ENCODE assay signal across 12 cellular contexts in the genomic region with DNA sequence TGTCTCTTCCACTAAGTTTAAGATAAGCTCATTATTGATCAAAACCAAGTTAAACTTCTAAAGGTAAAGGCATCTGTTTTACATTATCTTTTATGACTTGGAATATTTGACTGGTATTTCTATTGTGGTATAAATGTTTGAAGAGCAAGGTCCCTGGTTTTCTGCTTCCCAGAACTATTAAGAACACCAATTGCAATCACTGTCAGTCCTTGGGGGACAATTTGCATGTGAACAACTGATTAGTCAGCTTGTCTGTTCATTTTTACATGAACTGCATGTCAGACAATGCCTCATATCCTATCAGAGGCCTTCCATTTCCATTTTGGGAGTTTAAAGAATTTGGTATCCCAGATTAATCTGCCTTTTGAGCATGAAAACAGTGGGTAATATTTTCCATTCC.
"Had no signal": no experiment of that assay in that cellular context is flagged by ENCODE, and none has a peak within 500 bp of the region (broad histone marks: within the 10 kb centered on the region; RNA-seq: fewer than 3 reads in every experiment).

No MANE protein-coding gene starts in this region.

- H3K27me3 ChIP-seq: esophagus muscularis mucosa, gastroesophageal sphincter, tibial nerve had no signal

- H3K4me3 ChIP-seq: esophagus muscularis mucosa, gastroesophageal sphincter, tibial nerve had no signal

- H3K27ac ChIP-seq: gastroesophageal sphincter, tibial nerve had no signal

- H3K9me3 ChIP-seq: esophagus muscularis mucosa, gastroesophageal sphincter, tibial nerve had no signal

- H3K36me3 ChIP-seq: esophagus muscularis mucosa, gastroesophageal sphincter, tibial nerve had no signal

- DNase-seq: activated CD4-positive, alpha-beta memory T cell treated with anti-CD3 and anti-CD28 coated beads for 36 hours; activated CD4-positive, alpha-beta T cell treated with anti-CD3 and anti-CD28 coated beads for 1 hour; activated gamma-delta T cell treated with Interleukin-2 at 50 U/mL for 16 hours; activated naive CD8-positive, alpha-beta T cell treated with anti-CD3 and anti-CD28 coated beads, Interleukin-2, amount 10 ng/mL, durations not matched to agents 7 days and 5 days; activated T-cell treated with anti-CD3 and anti-CD28 coated beads, Interleukin-2, amount 50 U/mL, for 72 hours; anterior cingulate cortex; kidney; left ventricle myocardium superior; mesendoderm had no signal
